ENCODE assay signal across 22 cellular contexts in the genomic region with DNA sequence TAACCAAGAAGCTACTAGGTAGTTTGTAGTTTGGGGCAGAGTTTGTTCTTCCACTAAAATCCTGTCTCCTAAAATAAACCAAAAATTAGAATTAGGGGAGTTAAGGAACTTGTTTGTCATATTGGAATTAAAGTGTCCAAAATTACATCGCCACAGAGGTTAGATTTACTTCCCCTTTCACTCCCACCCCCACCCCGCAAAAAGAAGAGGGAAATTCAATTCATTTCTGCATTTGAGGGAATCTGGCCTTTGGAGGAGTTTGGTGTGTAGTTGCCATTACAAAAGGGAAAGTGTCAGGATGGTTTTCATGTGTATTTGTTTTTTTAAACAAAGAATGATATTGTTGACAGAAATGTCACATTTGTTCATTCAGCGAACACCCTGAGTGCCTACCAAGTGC. TPM values are rescaled to one million over a fixed set of nuclear protein-coding genes. Genes with fewer than 3 reads are reported as not detected.
DNase-seq lines count a peak whose midpoint lies in the region; ATAC-seq and TF ChIP-seq lines count a peak whose summit lies in the region.
"Had no signal": no experiment of that assay in that cellular context is flagged by ENCODE, and none has a peak within 500 bp of the region (broad histone marks: within the 10 kb centered on the region; RNA-seq: fewer than 3 reads in every experiment).

No MANE protein-coding gene starts in this region.

- H2AFZ ChIP-seq in Loucy (ENCODE audit: low read length): no peak overlapping the region

- no peak overlapping the region for H3K27ac Mint-ChIP-seq in mesothelial cell of epicardium
- H3K27ac Mint-ChIP-seq: stimulated activated effector memory CD8-positive, alpha-beta T cell treated with anti-CD3 and anti-CD28 coated beads, Interleukin-12 subunit alpha, Interleukin-12 subunit beta, amount 100 ng/mL, for 72 hours had no signal

- H3K36me3 ChIP-seq in Loucy (ENCODE audit: insufficient read depth, low read length) (peaks cover 42% of the 10 kb centered on the region; the same call in 1 of the 2 replicates), WERI-Rb-1 (peaks cover 80% of the 10 kb centered on the region), mucosa of stomach (ENCODE audit: control insufficient read depth, insufficient read depth, low read length) (peaks cover 4% of the 10 kb centered on the region), Peyer's patch (peaks cover 0 to 20% (median 0%) of the 10 kb centered on the region in 3 donors)
- H3K36me3 ChIP-seq: ovary had no signal

- H3K4me3 Mint-ChIP-seq in mesothelial cell of epicardium: no peak overlapping the region
- H3K4me3 Mint-ChIP-seq: CD4-positive, alpha-beta memory T cell; stimulated activated effector memory CD8-positive, alpha-beta T cell treated with anti-CD3 and anti-CD28 coated beads, Interleukin-12 subunit alpha, Interleukin-12 subunit beta, amount 100 ng/mL, for 72 hours had no signal

- no peaks in the 10 kb centered on the region for H3K27me3 Mint-ChIP-seq in mesothelial cell of epicardium (ENCODE audit: low read depth)
- H3K27me3 Mint-ChIP-seq: CD4-positive, alpha-beta memory T cell had no signal

- DNase-seq in AML-193 (lab: John Stamatoyannopoulos, UW) (peak; percentile 12 to 21), WERI-Rb-1 (no peak), Peyer's patch (no peak), mesothelial cell of epicardium (ENCODE audit: low spot score in 2 of 2, unreplicated experiment in 2 of 2) (no peak)
- DNase-seq: activated CD4-positive, alpha-beta T cell treated with anti-CD3 and anti-CD28 coated beads, Interleukin-2, amount 50 U/mL, for 4 hours; activated effector memory CD4-positive, alpha-beta T cell treated with Interleukin-2 at 50 U/mL for 16 hours; CD4-positive, alpha-beta memory T cell; cortex of kidney; DMS53; H7; NCI-H1436; NCI-H526; ovary had no signal

- H3K4me1 Mint-ChIP-seq in mesothelial cell of epicardium: peaks cover 20% of the 10 kb centered on the region

- H3K9me3 ChIP-seq in Loucy (ENCODE audit: insufficient read depth, low read depth, low read length) (no peaks in the 10 kb centered on the region), WERI-Rb-1 (ENCODE audit: severe bottlenecking) (no peaks in the 10 kb centered on the region), mucosa of stomach (ENCODE audit: control insufficient read depth, low read length) (no peaks in the 10 kb centered on the region), Peyer's patch (no peaks in the 10 kb centered on the region)
- H3K9me3 ChIP-seq: ovary, testis had no signal

- no peak for ATAC-seq in GM19023 (IDR thresholded peaks at IDR 0.05; ENCODE audit: unreplicated experiment)
- no peak for ATAC-seq in GM19452 (IDR thresholded peaks at IDR 0.05; ENCODE audit: unreplicated experiment)
- ATAC-seq: stimulated activated effector memory CD8-positive, alpha-beta T cell treated with anti-CD3 and anti-CD28 coated beads, Interleukin-12 subunit alpha, Interleukin-12 subunit beta, amount 100 ng/mL, for 72 hours had no signal

- no peaks in the 10 kb centered on the region for H3K9me2 ChIP-seq in Loucy (replicated peaks; ENCODE audit: low read depth, low read length)

- H4K20me1 ChIP-seq in Loucy (ENCODE audit: insufficient read depth, low read length, poor library complexity, severe bottlenecking): peaks cover 57% of the 10 kb centered on the region

- H3K27ac ChIP-seq in WERI-Rb-1 (peak overlapping the region; percentile 81), Peyer's patch (no peak overlapping the region)
- H3K27ac ChIP-seq: ovary, testis had no signal

- H3K4me2 ChIP-seq in Loucy (ENCODE audit: low read depth, low read length, poor library complexity, severe bottlenecking): peak overlapping the region; percentile 97

- peaks cover 3% of the 10 kb centered on the region for H3F3A ChIP-seq in Loucy (ENCODE audit: low read depth)

- peaks cover 69% of the 10 kb centered on the region for H3K79me2 ChIP-seq in Loucy (ENCODE audit: insufficient read depth, low read length)

- H3K27me3 ChIP-seq in Loucy (ENCODE audit: insufficient read depth, low read length, poor library complexity, severe bottlenecking) (no peaks in the 10 kb centered on the region), WERI-Rb-1 (ENCODE audit: insufficient read depth, low read depth, severe bottlenecking) (no peaks in the 10 kb centered on the region), mucosa of stomach (ENCODE audit: control insufficient read depth, insufficient read depth, low read length) (no peaks in the 10 kb centered on the region), Peyer's patch (no peaks in the 10 kb centered on the region)
- H3K27me3 ChIP-seq: ovary, testis had no signal

- H3K9me3 Mint-ChIP-seq in mesothelial cell of epicardium: no peaks in the 10 kb centered on the region
- H3K9me3 Mint-ChIP-seq: CD4-positive, alpha-beta memory T cell; stimulated activated effector memory CD8-positive, alpha-beta T cell treated with anti-CD3 and anti-CD28 coated beads, Interleukin-12 subunit alpha, Interleukin-12 subunit beta, amount 100 ng/mL, for 72 hours had no signal

- H3K36me3 Mint-ChIP-seq in mesothelial cell of epicardium: peaks cover 10% of the 10 kb centered on the region

- H3K4me3 ChIP-seq in Loucy (ENCODE audit: low read length, poor library complexity, severe bottlenecking) (peak overlapping the region; percentile 47), WERI-Rb-1 (ENCODE audit: low read depth, low read length) (no peak overlapping the region), mucosa of stomach (ENCODE audit: low read length) (no peak overlapping the region), Peyer's patch (no peak overlapping the region)
- H3K4me3 ChIP-seq: ovary, testis had no signal

- H3K4me1 ChIP-seq in Loucy (ENCODE audit: insufficient read depth, low read length, poor library complexity, severe bottlenecking) (peaks cover 46% of the 10 kb centered on the region), mucosa of stomach (ENCODE audit: control insufficient read depth, insufficient read depth, low read length) (peaks cover 49% of the 10 kb centered on the region), Peyer's patch (peaks cover 0 to 7% (median 2%) of the 10 kb centered on the region in 4 donors)

- no peak for TF ChIP-seq POLR2A in Peyer's patch (IDR thresholded peaks at IDR 0.05)

- H3K9ac ChIP-seq in Loucy (ENCODE audit: low read depth, low read length, poor library complexity, severe bottlenecking): peak overlapping the region; percentile 37
- peak overlapping the region; percentile 29 for H3K9ac ChIP-seq in mucosa of stomach (ENCODE audit: low read length)

- TF ChIP-seq CTCF in Loucy (conservative IDR thresholded peaks at IDR 0.05; ENCODE audit: low read length) (no peak), WERI-Rb-1 (IDR thresholded peaks at IDR 0.05; ENCODE audit: low read depth, low read length) (no peak), Peyer's patch (IDR thresholded peaks at IDR 0.05) (no peak), mesothelial cell of epicardium (IDR thresholded peaks at IDR 0.05; ENCODE audit: unreplicated experiment) (no peak)

RNA-seq across cellular contexts. Expression of a gene that starts 5.8 kb away (rescaled TPM):
- total RNA-seq in Peyer's patch (1 to 10 TPM; 7.7 to 8.9 (median 8.1) TPM), mesothelial cell of epicardium (43.0 to 45.5 TPM (median 43.3 TPM) in 3 replicates)

RNA-seq across cellular contexts. Expression of a gene that starts 10.5 kb away (rescaled TPM):
- 10 to 100 TPM; 34.7 to 69.7 (median 62.0) TPM for total RNA-seq in Peyer's patch
- 36.7 to 40.2 TPM (median 39.8 TPM) in 3 replicates for total RNA-seq in mesothelial cell of epicardium

RNA-seq across cellular contexts. Expression of a gene that starts 10.8 kb away (rescaled TPM):
- total RNA-seq in Peyer's patch (10 to 100 TPM; 28.9 to 36.3 (median 31.1) TPM), mesothelial cell of epicardium (35.8 to 41.8 TPM (median 37.6 TPM) in 3 replicates)

RNA-seq across cellular contexts. Expression of a gene that starts 32.6 kb away (rescaled TPM):
- total RNA-seq in Peyer's patch (10 to 100 TPM; 49.5 to 87.2 (median 79.0) TPM), mesothelial cell of epicardium (60.8 to 61.0 TPM (median 60.9 TPM) in 3 replicates)

RNA-seq across cellular contexts. Expression of a gene that starts 40.2 kb away (rescaled TPM):
- total RNA-seq in Peyer's patch (not detected), mesothelial cell of epicardium (not detected in 3 replicates)
- total RNA-seq: CD4-positive, alpha-beta memory T cell; endothelial cell of umbilical vein; H7; lower leg skin; ovary; T-helper 1 cell treated with Interleukin-12 subunit alpha and Interleukin-12 subunit beta and Interleukin-4 antibody, amounts not matched to agents 30 ng/mL and 1 ng/mL, for 36 hours; testis had no signal

Comparison
In these comparisons a context has a peak if more than half of its experiments do, and no peak if none do; other contexts are left out.
1. DNase-seq: peak in AML-193 (2 of 2); none in WERI-Rb-1 (single experiment), Peyer's patch (0 of 3) and mesothelial cell of epicardium (0 of 2).